16 cellular contexts compared by ENCODE assay signal in genomic region chr5:113378081-113378480, GRCh38. TPM values are rescaled to one million over a fixed set of nuclear protein-coding genes. Genes with fewer than 3 reads are reported as not detected.
DNase-seq lines count a peak whose midpoint lies in the region; ATAC-seq lines count a peak whose summit lies in the region.
"Had no signal": no experiment of that assay in that cellular context is flagged by ENCODE, and none has a peak within 500 bp of the region (broad histone marks: within the 10 kb centered on the region; RNA-seq: fewer than 3 reads in every experiment).

No MANE protein-coding gene starts in this region.

- peak; percentile 25 for DNase-seq in activated CD4-positive, alpha-beta memory T cell treated with anti-CD3 and anti-CD28 coated beads, Interleukin-2, amount 10 ng/mL, durations not matched to agents 7 days and 5 days
- DNase-seq in activated CD4-positive, alpha-beta memory T cell treated with anti-CD3 and anti-CD28 coated beads for 36 hours, result no peak
- DNase-seq in NOMO-1 (lab: John Stamatoyannopoulos, UW; ENCODE audit: unreplicated experiment in 2 of 2) (peak; percentile 24 to 63), NCI-H2029 (lab: John Stamatoyannopoulos, UW) (no peak), HuH-7 (ENCODE audit: low spot score) (no peak)
- DNase-seq in activated T-helper 1 cell treated with anti-CD3 and anti-CD28 coated beads, Interleukin-12 subunit alpha, Interleukin-12 subunit beta, Interleukin-2, Interleukin-4 antibody, amounts not matched to agents 30 ng/mL and 10 ng/mL and 1 ng/mL, durations not matched to agents 14 hours and 24 hours and 36 hours (ENCODE audit: low spot score), result no peak
- DNase-seq in natural killer cell treated with Interleukin-12 subunit alpha and Interleukin-12 subunit beta and Interleukin-15 and Interleukin-18, amount 100 ng/mL, for 72 hours (ENCODE audit: low spot score), result no peak
- DNase-seq: activated effector memory CD4-positive, alpha-beta T cell treated with anti-CD3 and anti-CD28 coated beads, Interleukin-2, amount 50 U/mL, for 16 hours; hypothalamus; NCI-H2081; RPMI8226; stimulated activated CD4-positive, alpha-beta T cell treated with anti-CD3 and anti-CD28 coated beads, Interleukin-15, amount 100 ng/mL, for 24 hours had no signal

- H3K9me3 Mint-ChIP-seq in activated CD4-positive, alpha-beta memory T cell treated with anti-CD3 and anti-CD28 coated beads, Interleukin-2, amount 10 ng/mL, durations not matched to agents 7 days and 5 days, result peaks cover 5% of the 10 kb centered on the region
- H3K9me3 Mint-ChIP-seq in activated CD4-positive, alpha-beta memory T cell treated with anti-CD3 and anti-CD28 coated beads for 36 hours, result no peaks in the 10 kb centered on the region
- no peaks in the 10 kb centered on the region for H3K9me3 Mint-ChIP-seq in activated T-helper 1 cell treated with anti-CD3 and anti-CD28 coated beads, Interleukin-12 subunit alpha, Interleukin-12 subunit beta, Interleukin-2, Interleukin-4 antibody, amounts not matched to agents 30 ng/mL and 10 ng/mL and 1 ng/mL, durations not matched to agents 14 hours and 24 hours and 36 hours
- no peaks in the 10 kb centered on the region for H3K9me3 Mint-ChIP-seq in natural killer cell treated with Interleukin-12 subunit alpha and Interleukin-12 subunit beta and Interleukin-15 and Interleukin-18, amount 100 ng/mL, for 72 hours
- H3K9me3 Mint-ChIP-seq: brain had no signal

- intact Hi-C loops in activated CD4-positive, alpha-beta memory T cell treated with anti-CD3 and anti-CD28 coated beads for 36 hours (cut with micrococcal nuclease), result loop anchor here (2.0 to 5.0 kb wide), 2 partner anchors 41 to 381 kb away; no protein-coding TSS in a partner anchor
- intact Hi-C loops in activated T-helper 1 cell treated with anti-CD3 and anti-CD28 coated beads, Interleukin-12 subunit alpha, Interleukin-12 subunit beta, Interleukin-2, Interleukin-4 antibody, amounts not matched to agents 30 ng/mL and 10 ng/mL and 1 ng/mL, durations not matched to agents 14 hours and 24 hours and 36 hours (cut with micrococcal nuclease), result loop anchor here (2.0 kb wide), 2 partner anchors 43 to 381 kb away; no protein-coding TSS in a partner anchor

- peaks cover 3% of the 10 kb centered on the region for H3K36me3 Mint-ChIP-seq in activated CD4-positive, alpha-beta memory T cell treated with anti-CD3 and anti-CD28 coated beads, Interleukin-2, amount 10 ng/mL, durations not matched to agents 7 days and 5 days (ENCODE audit: low read depth)
- H3K36me3 Mint-ChIP-seq in activated CD4-positive, alpha-beta memory T cell treated with anti-CD3 and anti-CD28 coated beads for 36 hours, result no peaks in the 10 kb centered on the region
- peaks cover 3% of the 10 kb centered on the region for H3K36me3 Mint-ChIP-seq in activated T-helper 1 cell treated with anti-CD3 and anti-CD28 coated beads, Interleukin-12 subunit alpha, Interleukin-12 subunit beta, Interleukin-2, Interleukin-4 antibody, amounts not matched to agents 30 ng/mL and 10 ng/mL and 1 ng/mL, durations not matched to agents 14 hours and 24 hours and 36 hours (ENCODE audit: low read depth)
- no peaks in the 10 kb centered on the region for H3K36me3 Mint-ChIP-seq in natural killer cell treated with Interleukin-12 subunit alpha and Interleukin-12 subunit beta and Interleukin-15 and Interleukin-18, amount 100 ng/mL, for 72 hours
- H3K36me3 Mint-ChIP-seq: brain had no signal

- POLR2A ChIA-PET in activated CD4-positive, alpha-beta memory T cell treated with anti-CD3 and anti-CD28 coated beads, Interleukin-2, amount 10 ng/mL, durations not matched to agents 7 days and 5 days (lab: Charles Lee), result no interaction called here
- POLR2A ChIA-PET in activated CD4-positive, alpha-beta memory T cell treated with anti-CD3 and anti-CD28 coated beads for 36 hours (lab: Charles Lee), result no interaction called here

- no peak overlapping the region for H3K4me3 Mint-ChIP-seq in activated CD4-positive, alpha-beta memory T cell treated with anti-CD3 and anti-CD28 coated beads, Interleukin-2, amount 10 ng/mL, durations not matched to agents 7 days and 5 days
- no peak overlapping the region for H3K4me3 Mint-ChIP-seq in activated CD4-positive, alpha-beta memory T cell treated with anti-CD3 and anti-CD28 coated beads for 36 hours
- peak overlapping the region; percentile 35 for H3K4me3 Mint-ChIP-seq in activated T-helper 1 cell treated with anti-CD3 and anti-CD28 coated beads, Interleukin-12 subunit alpha, Interleukin-12 subunit beta, Interleukin-2, Interleukin-4 antibody, amounts not matched to agents 30 ng/mL and 10 ng/mL and 1 ng/mL, durations not matched to agents 14 hours and 24 hours and 36 hours
- H3K4me3 Mint-ChIP-seq in natural killer cell treated with Interleukin-12 subunit alpha and Interleukin-12 subunit beta and Interleukin-15 and Interleukin-18, amount 100 ng/mL, for 72 hours, result peak overlapping the region; percentile 2
- H3K4me3 Mint-ChIP-seq: brain had no signal

- H3K27ac Mint-ChIP-seq in activated CD4-positive, alpha-beta memory T cell treated with anti-CD3 and anti-CD28 coated beads, Interleukin-2, amount 10 ng/mL, durations not matched to agents 7 days and 5 days, result peak overlapping the region; percentile 33
- H3K27ac Mint-ChIP-seq in activated CD4-positive, alpha-beta memory T cell treated with anti-CD3 and anti-CD28 coated beads for 36 hours, result no peak overlapping the region
- no peak overlapping the region for H3K27ac Mint-ChIP-seq in activated T-helper 1 cell treated with anti-CD3 and anti-CD28 coated beads, Interleukin-12 subunit alpha, Interleukin-12 subunit beta, Interleukin-2, Interleukin-4 antibody, amounts not matched to agents 30 ng/mL and 10 ng/mL and 1 ng/mL, durations not matched to agents 14 hours and 24 hours and 36 hours
- H3K27ac Mint-ChIP-seq in natural killer cell treated with Interleukin-12 subunit alpha and Interleukin-12 subunit beta and Interleukin-15 and Interleukin-18, amount 100 ng/mL, for 72 hours, result peak overlapping the region in 1 of 2 donors; percentile 18
- H3K27ac Mint-ChIP-seq: brain had no signal

- H3K4me1 Mint-ChIP-seq in activated CD4-positive, alpha-beta memory T cell treated with anti-CD3 and anti-CD28 coated beads, Interleukin-2, amount 10 ng/mL, durations not matched to agents 7 days and 5 days, result peaks cover 46% of the 10 kb centered on the region
- peaks cover 27% of the 10 kb centered on the region for H3K4me1 Mint-ChIP-seq in activated CD4-positive, alpha-beta memory T cell treated with anti-CD3 and anti-CD28 coated beads for 36 hours (ENCODE audit: low read depth)
- H3K4me1 Mint-ChIP-seq in activated T-helper 1 cell treated with anti-CD3 and anti-CD28 coated beads, Interleukin-12 subunit alpha, Interleukin-12 subunit beta, Interleukin-2, Interleukin-4 antibody, amounts not matched to agents 30 ng/mL and 10 ng/mL and 1 ng/mL, durations not matched to agents 14 hours and 24 hours and 36 hours (ENCODE audit: low read depth), result peaks cover 36% of the 10 kb centered on the region
- H3K4me1 Mint-ChIP-seq in natural killer cell treated with Interleukin-12 subunit alpha and Interleukin-12 subunit beta and Interleukin-15 and Interleukin-18, amount 100 ng/mL, for 72 hours (ENCODE audit: low read depth in 2 of 2), result peaks cover 19 to 33% of the 10 kb centered on the region in 2 donors
- H3K4me1 Mint-ChIP-seq: brain had no signal

- ATAC-seq in natural killer cell treated with Interleukin-12 subunit alpha and Interleukin-12 subunit beta and Interleukin-15 and Interleukin-18, amount 100 ng/mL, for 72 hours, result no peak
- ATAC-seq in HG03159 (IDR thresholded peaks at IDR 0.05; ENCODE audit: unreplicated experiment), result no peak

- H3K27me3 Mint-ChIP-seq in activated CD4-positive, alpha-beta memory T cell treated with anti-CD3 and anti-CD28 coated beads, Interleukin-2, amount 10 ng/mL, durations not matched to agents 7 days and 5 days, result no peaks in the 10 kb centered on the region
- peaks cover 3% of the 10 kb centered on the region for H3K27me3 Mint-ChIP-seq in activated CD4-positive, alpha-beta memory T cell treated with anti-CD3 and anti-CD28 coated beads for 36 hours
- H3K27me3 Mint-ChIP-seq in activated T-helper 1 cell treated with anti-CD3 and anti-CD28 coated beads, Interleukin-12 subunit alpha, Interleukin-12 subunit beta, Interleukin-2, Interleukin-4 antibody, amounts not matched to agents 30 ng/mL and 10 ng/mL and 1 ng/mL, durations not matched to agents 14 hours and 24 hours and 36 hours (ENCODE audit: insufficient read depth), result peaks cover 19% of the 10 kb centered on the region
- H3K27me3 Mint-ChIP-seq in natural killer cell treated with Interleukin-12 subunit alpha and Interleukin-12 subunit beta and Interleukin-15 and Interleukin-18, amount 100 ng/mL, for 72 hours, result peaks cover 22 to 26% of the 10 kb centered on the region in 2 donors
- H3K27me3 Mint-ChIP-seq: brain had no signal

- CTCF ChIA-PET in activated CD4-positive, alpha-beta memory T cell treated with anti-CD3 and anti-CD28 coated beads, Interleukin-2, amount 10 ng/mL, durations not matched to agents 7 days and 5 days (lab: Charles Lee), result interaction anchor here (0.7 to 2.8 kb wide), 8 partner anchors 12 to 382 kb away, joined by 3 to 26 read pairs (median 6); partner anchors contain the start of genes MCC and YTHDC2
- CTCF ChIA-PET in activated CD4-positive, alpha-beta memory T cell treated with anti-CD3 and anti-CD28 coated beads for 36 hours (lab: Charles Lee), result interaction anchor here (0.6 to 2.6 kb wide), 7 partner anchors 9 to 821 kb away, joined by 3 to 24 read pairs (median 9); partner anchors contain the start of genes MCC and YTHDC2

RNA-seq across cellular contexts. Expression of gene TSSK1B, which starts 56.7 kb away (rescaled TPM):
- total RNA-seq in activated CD4-positive, alpha-beta memory T cell treated with anti-CD3 and anti-CD28 coated beads, Interleukin-2, amount 10 ng/mL, durations not matched to agents 7 days and 5 days, result not detected
- not detected for total RNA-seq in activated CD4-positive, alpha-beta memory T cell treated with anti-CD3 and anti-CD28 coated beads for 36 hours
- total RNA-seq in activated T-helper 1 cell treated with anti-CD3 and anti-CD28 coated beads, Interleukin-12 subunit alpha, Interleukin-12 subunit beta, Interleukin-2, Interleukin-4 antibody, amounts not matched to agents 30 ng/mL and 10 ng/mL and 1 ng/mL, durations not matched to agents 14 hours and 24 hours and 36 hours, result not detected in 2 replicates
- not detected for total RNA-seq in natural killer cell treated with Interleukin-12 subunit alpha and Interleukin-12 subunit beta and Interleukin-15 and Interleukin-18, amount 100 ng/mL, for 72 hours
- total RNA-seq: G401, pulmonary artery endothelial cell had no signal

Comparison
In these comparisons a context has a peak if more than half of its experiments do, and no peak if none do; other contexts are left out.
1. DNase-seq: peak in activated CD4-positive, alpha-beta memory T cell treated with anti-CD3 and anti-CD28 coated beads, Interleukin-2, amount 10 ng/mL, durations not matched to agents 7 days and 5 days (single experiment) and NOMO-1 (2 of 2); none in activated CD4-positive, alpha-beta memory T cell treated with anti-CD3 and anti-CD28 coated beads for 36 hours (single experiment), activated T-helper 1 cell treated with anti-CD3 and anti-CD28 coated beads, Interleukin-12 subunit alpha, Interleukin-12 subunit beta, Interleukin-2, Interleukin-4 antibody, amounts not matched to agents 30 ng/mL and 10 ng/mL and 1 ng/mL, durations not matched to agents 14 hours and 24 hours and 36 hours (single experiment), natural killer cell treated with Interleukin-12 subunit alpha and Interleukin-12 subunit beta and Interleukin-15 and Interleukin-18, amount 100 ng/mL, for 72 hours (single experiment), NCI-H2029 (single experiment) and HuH-7 (single experiment).
2. H3K4me3 Mint-ChIP-seq: peak in activated T-helper 1 cell treated with anti-CD3 and anti-CD28 coated beads, Interleukin-12 subunit alpha, Interleukin-12 subunit beta, Interleukin-2, Interleukin-4 antibody, amounts not matched to agents 30 ng/mL and 10 ng/mL and 1 ng/mL, durations not matched to agents 14 hours and 24 hours and 36 hours (single experiment) and natural killer cell treated with Interleukin-12 subunit alpha and Interleukin-12 subunit beta and Interleukin-15 and Interleukin-18, amount 100 ng/mL, for 72 hours (single experiment); none in activated CD4-positive, alpha-beta memory T cell treated with anti-CD3 and anti-CD28 coated beads, Interleukin-2, amount 10 ng/mL, durations not matched to agents 7 days and 5 days (single experiment) and activated CD4-positive, alpha-beta memory T cell treated with anti-CD3 and anti-CD28 coated beads for 36 hours (single experiment).